ENCODE assay signal across 8 cellular contexts in genomic region chr6:166999145-166999844, GRCh38. TPM values are rescaled to one million over a fixed set of nuclear protein-coding genes. Genes with fewer than 3 reads are reported as not detected.
DNase-seq lines count a peak whose midpoint lies in the region; ATAC-seq and TF ChIP-seq lines count a peak whose summit lies in the region.

Gene CEP43 (plus strand): TSS chr6:166999397. CDS start chr6:166999413, 16 bp downstream.

- no peaks in the 10 kb centered on the region for H3K36me3 ChIP-seq in hepatocyte (replicated peaks; ENCODE audit: insufficient read depth, low read depth)

- no peaks in the 10 kb centered on the region for H3K9me2 ChIP-seq in hepatocyte (replicated peaks; ENCODE audit: insufficient read depth)

- peaks cover 56% of the 10 kb centered on the region for H3K79me2 ChIP-seq in hepatocyte

- no peak for TF ChIP-seq CTCF in astrocyte of the cerebellum (IDR thresholded peaks at IDR 0.05; ENCODE audit: low read depth, low read length, missing control alignments)
- no peak for TF ChIP-seq CTCF in hepatocyte (IDR thresholded peaks at IDR 0.05; ENCODE audit: poor library complexity)

- H3K27me3 ChIP-seq in hepatocyte, result no peaks in the 10 kb centered on the region

- in situ Hi-C loops in astrocyte of the cerebellum (cut with HindIII; ENCODE audit: low sequenced_read_pairs), result no loop called here

- H3K4me2 ChIP-seq in hepatocyte, result peak within 1 kb of the TSS; percentile 97

- no peaks in the 10 kb centered on the region for H4K20me1 ChIP-seq in hepatocyte (ENCODE audit: insufficient read depth, poor library complexity, severe bottlenecking)

- H3K9me3 ChIP-seq in hepatocyte (ENCODE audit: low read depth), result no peaks in the 10 kb centered on the region

- peak within 1 kb of the TSS; percentile 78 for H2AFZ ChIP-seq in hepatocyte

- DNase-seq in NCI-H1930 (lab: John Stamatoyannopoulos, UW), result peak; percentile 86 to 87
- DNase-seq in T-helper 22 cell (ENCODE audit: low read depth), result peak; percentile 76
- DNase-seq in astrocyte of the cerebellum (ENCODE audit: low read depth), result no peak
- DNase-seq in hepatocyte (ENCODE audit: low spot score), result peak; percentile 98
- peak; percentile 77 for DNase-seq in renal cortical epithelial cell (ENCODE audit: low read depth)
- no peak for DNase-seq in NCI-H226

- H3K4me1 ChIP-seq in hepatocyte (ENCODE audit: insufficient read depth), result peaks cover 15% of the 10 kb centered on the region

- peak within 1 kb of the TSS; percentile 60 for H3K27ac ChIP-seq in hepatocyte

- H3K4me3 ChIP-seq in astrocyte of the cerebellum (ENCODE audit: low read depth, low read length) (peak within 1 kb of the TSS; percentile 80), hepatocyte (peak within 1 kb of the TSS; percentile 73)

- ATAC-seq in GM18502 (IDR thresholded peaks at IDR 0.05; ENCODE audit: poor library complexity, unreplicated experiment) (peak; percentile 90), HG02970 (IDR thresholded peaks at IDR 0.05; ENCODE audit: low FRiP score, unreplicated experiment) (peak; percentile 94)

- WGBS in hepatocyte (ENCODE audit: low lambda C conversion rate, missing lambda C conversion rate), result 1% methylated on average over 64 of the region's 87 CpGs

RNA-seq across cellular contexts. Expression of gene CEP43, which starts in this region (rescaled TPM):
- total RNA-seq in hepatocyte, result 28.1 and 28.4 TPM in 2 replicates
- polyA plus RNA-seq in hepatocyte, result 17.1 and 20.5 TPM in 2 replicates
- 26.7 and 33.9 TPM in 2 replicates for total RNA-seq in renal cortical epithelial cell

Comparison
In these comparisons a context has a peak if more than half of its experiments do, and no peak if none do; other contexts are left out.
1. DNase-seq: peak in NCI-H1930 (2 of 2), T-helper 22 cell (single experiment), hepatocyte (single experiment) and renal cortical epithelial cell (single experiment); none in astrocyte of the cerebellum (single experiment) and NCI-H226 (single experiment).